ENCODE assay signal across 11 cellular contexts in the genomic region with DNA sequence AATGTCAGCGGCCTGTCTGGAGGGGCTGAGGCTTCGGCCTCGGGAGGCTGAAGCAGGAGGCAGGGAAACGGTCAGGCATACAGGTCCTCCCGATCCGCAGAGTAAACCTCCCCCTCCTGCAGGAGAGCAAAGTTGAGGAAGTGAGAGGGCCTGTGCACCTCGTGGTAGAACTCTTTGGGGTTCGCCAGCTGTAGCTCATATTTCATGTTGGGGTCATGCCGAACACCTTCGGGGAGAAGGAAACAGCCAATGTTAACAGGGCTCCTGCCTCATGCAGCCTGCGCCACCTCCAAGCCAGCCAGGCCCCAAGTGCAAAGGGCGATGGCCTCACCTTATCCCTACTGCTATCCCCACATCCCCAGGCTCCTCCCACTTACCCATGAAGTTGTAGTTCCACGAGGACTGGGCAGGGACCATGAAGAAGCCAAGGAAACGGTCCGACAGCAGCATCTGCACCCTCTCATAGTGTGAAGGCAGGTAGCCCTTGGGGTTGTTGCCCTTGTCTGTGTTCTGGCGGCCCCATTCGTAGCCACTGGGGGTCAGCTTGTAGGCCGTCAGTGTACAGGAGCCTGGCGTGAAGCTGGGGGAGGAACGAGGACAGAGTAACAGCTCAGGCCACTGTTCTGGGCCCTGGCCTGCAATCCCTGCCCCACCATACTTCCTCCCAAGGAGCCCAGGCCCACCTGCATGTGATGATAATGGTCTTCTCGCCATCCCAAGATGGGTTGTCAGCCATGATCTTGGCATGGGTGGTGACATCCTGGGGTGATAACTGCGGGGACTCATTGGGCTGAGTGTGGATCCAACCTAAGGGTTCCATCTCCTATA. TPM values are rescaled to one million over a fixed set of nuclear protein-coding genes. Genes with fewer than 3 reads are reported as not detected.
DNase-seq lines count a peak whose midpoint lies in the region; ATAC-seq, FAIRE-seq and TF ChIP-seq lines count a peak whose summit lies in the region.
"Had no signal": no experiment of that assay in that cellular context is flagged by ENCODE, and none has a peak within 500 bp of the region (broad histone marks: within the 10 kb centered on the region; RNA-seq: fewer than 3 reads in every experiment).

No MANE protein-coding gene starts in this region.

- H3K27me3 Mint-ChIP-seq in activated naive CD4-positive, alpha-beta T cell treated with anti-CD3 and anti-CD28 coated beads, Interleukin-2, amount 10 ng/mL, durations not matched to agents 7 days and 5 days = peaks cover 16% of the 10 kb centered on the region
- H3K27me3 Mint-ChIP-seq: natural killer cell treated with Interleukin-12 subunit alpha and Interleukin-12 subunit beta and Interleukin-15 and Interleukin-18, amount 100 ng/mL, for 72 hours had no signal

- TF ChIP-seq POLR2A in GM12878 (IDR thresholded peaks at IDR 0.05; ENCODE audit: low read depth, low read length) (peak; percentile 48; the same call in 1 of the 2 replicates), upper lobe of left lung (IDR thresholded peaks at IDR 0.05) (no peak)

- RAD21 ChIA-PET in GM12878 (lab: Charles Lee; ENCODE audit: unreplicated experiment) = no interaction called here

- no peak overlapping the region for H3K4me3 Mint-ChIP-seq in activated naive CD4-positive, alpha-beta T cell treated with anti-CD3 and anti-CD28 coated beads, Interleukin-2, amount 10 ng/mL, durations not matched to agents 7 days and 5 days

- peak overlapping the region; percentile 37 for H3K27ac Mint-ChIP-seq in activated naive CD4-positive, alpha-beta T cell treated with anti-CD3 and anti-CD28 coated beads, Interleukin-2, amount 10 ng/mL, durations not matched to agents 7 days and 5 days
- H3K27ac Mint-ChIP-seq: natural killer cell treated with Interleukin-12 subunit alpha and Interleukin-12 subunit beta and Interleukin-15 and Interleukin-18, amount 100 ng/mL, for 72 hours had no signal

- in situ Hi-C loops in GM12878 (cut with MboI) (no loop called here), KBM-7 (cut with MboI; ENCODE audit: low pct_unique_long_range_greater_than_20kb, low sequenced_read_pairs) (no loop called here)

- no peak overlapping the region for H3K9ac ChIP-seq in GM12878 (ENCODE audit: control insufficient read depth, insufficient read depth, low read length)

- no peak for DNase-seq in activated naive CD4-positive, alpha-beta T cell treated with anti-CD3 and anti-CD28 coated beads, Interleukin-2, amount 10 ng/mL, durations not matched to agents 7 days and 5 days
- no peak for DNase-seq in activated naive CD4-positive, alpha-beta T cell treated with anti-CD3 and anti-CD28 coated beads, Interleukin-2, amount 50 U/mL, for 16 hours
- no peak for DNase-seq in GM12878 (ENCODE audit: low read depth, low spot score)
- no peak for DNase-seq in lung (ENCODE audit: low spot score)
- DNase-seq in upper lobe of left lung = no peak
- DNase-seq in KBM-7 = no peak
- DNase-seq: ACHN, activated T-cell treated with anti-CD3 and anti-CD28 coated beads for 4 hours had no signal

- no peak overlapping the region for H2AFZ ChIP-seq in GM12878 (ENCODE audit: control insufficient read depth, low read depth, low read length)

- ATAC-seq in GM12878 (no peak), lung (ENCODE audit: insufficient read depth, low FRiP score) (no peak), upper lobe of left lung (ENCODE audit: low FRiP score in 2 of 2) (no peak), HG03342 (IDR thresholded peaks at IDR 0.05; ENCODE audit: unreplicated experiment) (no peak), HG02938 (IDR thresholded peaks at IDR 0.05; ENCODE audit: unreplicated experiment) (no peak)
- ATAC-seq: natural killer cell treated with Interleukin-12 subunit alpha and Interleukin-12 subunit beta and Interleukin-15 and Interleukin-18, amount 100 ng/mL, for 72 hours had no signal

- CTCF ChIA-PET in activated naive CD4-positive, alpha-beta T cell treated with anti-CD3 and anti-CD28 coated beads, Interleukin-2, amount 10 ng/mL, durations not matched to agents 7 days and 5 days (lab: Charles Lee) = interaction anchor here (1.0 to 1.9 kb wide), 2 partner anchors 18 to 77 kb away, joined by 3 to 7 read pairs; no protein-coding TSS in a partner anchor
- CTCF ChIA-PET in GM12878 (lab: Yijun Ruan, JAX) = interaction anchor here (2.1 kb wide), 1 partner anchor 19 kb away, joined by 11 read pairs; no protein-coding TSS in a partner anchor

- FAIRE-seq in GM12878 (lab: Jason Lieb, UNC) = no peak

- H3K36me3 ChIP-seq in GM12878 (ENCODE audit: control insufficient read depth in 2 of 2, insufficient read depth in 2 of 2, low read length in 1 of 2) (peaks cover 26 to 31% of the 10 kb centered on the region in 2 experiments), lung (ENCODE audit: control insufficient read depth in 2 of 2, insufficient read depth in 2 of 2, low read length in 2 of 2) (peaks cover 33 to 51% of the 10 kb centered on the region in 2 donors), upper lobe of left lung (peaks cover 41 to 59% (median 56%) of the 10 kb centered on the region in 4 donors)

- H3K4me3 ChIP-seq in GM12878 (no peak overlapping the region), lung (no peak overlapping the region), upper lobe of left lung (no peak overlapping the region)

- no peaks in the 10 kb centered on the region for H3K9me3 ChIP-seq in GM12878 (replicated peaks; ENCODE audit: control insufficient read depth, insufficient read depth, low read length)
- H3K9me3 ChIP-seq in lung (ENCODE audit: control insufficient read depth in 2 of 2, insufficient read depth in 1 of 2, low read length in 1 of 2) = no peaks in the 10 kb centered on the region
- no peaks in the 10 kb centered on the region for H3K9me3 ChIP-seq in upper lobe of left lung

- H3K9me3 Mint-ChIP-seq in activated naive CD4-positive, alpha-beta T cell treated with anti-CD3 and anti-CD28 coated beads, Interleukin-2, amount 10 ng/mL, durations not matched to agents 7 days and 5 days = no peaks in the 10 kb centered on the region
- H3K9me3 Mint-ChIP-seq: natural killer cell treated with Interleukin-12 subunit alpha and Interleukin-12 subunit beta and Interleukin-15 and Interleukin-18, amount 100 ng/mL, for 72 hours had no signal

- no peak for TF ChIP-seq RAD21 in GM12878 (IDR thresholded peaks at IDR 0.05; ENCODE audit: insufficient read depth, low read depth, low read length)

- H3K4me1 ChIP-seq in GM12878 (ENCODE audit: control insufficient read depth, insufficient read depth, low read length) (peaks cover 16% of the 10 kb centered on the region), lung (ENCODE audit: control insufficient read depth in 2 of 2, insufficient read depth in 2 of 2, low read length in 2 of 2) (peaks cover 3 to 18% of the 10 kb centered on the region in 2 donors), upper lobe of left lung (peaks cover 41 to 45% (median 44%) of the 10 kb centered on the region in 4 donors)

- H3K4me1 Mint-ChIP-seq in activated naive CD4-positive, alpha-beta T cell treated with anti-CD3 and anti-CD28 coated beads, Interleukin-2, amount 10 ng/mL, durations not matched to agents 7 days and 5 days = peaks cover 18% of the 10 kb centered on the region

- SMC1A ChIA-PET in GM12878 (lab: Charles Lee; ENCODE audit: uncharacterized antibody, unreplicated experiment) = interaction anchor here (2.5 kb wide), 1 partner anchor 77 kb away, joined by 15 read pairs; no protein-coding TSS in a partner anchor

- POLR2A ChIA-PET in GM12878 (lab: Charles Lee) = interaction anchor here (0.6 to 2.3 kb wide), 3 partner anchors 14 to 66 kb away, joined by 3 to 13 read pairs (median 4); no protein-coding TSS in a partner anchor

- intact Hi-C loops in GM12878 (cut with micrococcal nuclease; ENCODE audit: unreplicated experiment) = no loop called here

- no peak overlapping the region for H3K4me2 ChIP-seq in GM12878 (ENCODE audit: control insufficient read depth, insufficient read depth)

- H3K27ac ChIP-seq in GM12878 (ENCODE audit: control insufficient read depth, insufficient read depth) (no peak overlapping the region), lung (ENCODE audit: low read depth in 1 of 2, low read length in 1 of 2) (peak overlapping the region; percentile 35 to 99), upper lobe of left lung (peak overlapping the region; percentile 97 to 99 (median 98))

- BruUV-seq in GM12878 (replicated peaks; lab: Mats Ljungman, UMichigan) = TSS peak; percentile 73

- WGBS in GM12878 (ENCODE audit: insufficient coverage, insufficient replicate concordance, low lambda C conversion rate, missing lambda C conversion rate) = 86% methylated on average over 22 of the region's 22 CpGs
- WGBS in lung, 2 donors = 77 to 79% methylated on average over 22 of the region's 22 CpGs
- WGBS in upper lobe of left lung, 2 donors = 73 to 74% methylated on average over 19 to 21 of the region's 22 CpGs

- no peaks in the 10 kb centered on the region for H4K20me1 ChIP-seq in GM12878 (ENCODE audit: control insufficient read depth, insufficient read depth)

- H3K79me2 ChIP-seq in GM12878 (ENCODE audit: control insufficient read depth, insufficient read depth, low read length) = no peaks in the 10 kb centered on the region

- H3K27me3 ChIP-seq in GM12878 (replicated peaks in 1 of 2; ENCODE audit: control insufficient read depth in 2 of 2, insufficient read depth in 2 of 2, low read length in 1 of 2) = no peaks in the 10 kb centered on the region
- no peaks in the 10 kb centered on the region for H3K27me3 ChIP-seq in lung (ENCODE audit: control insufficient read depth, insufficient read depth)
- H3K27me3 ChIP-seq in upper lobe of left lung = no peaks in the 10 kb centered on the region

- no peak for TF ChIP-seq EP300 in GM12878 (IDR thresholded peaks at IDR 0.05; ENCODE audit: borderline replicate concordance in 1 of 2, control insufficient read depth in 1 of 2, low read depth in 2 of 2, low read length in 2 of 2)
- TF ChIP-seq EP300 in upper lobe of left lung (IDR thresholded peaks at IDR 0.05) = no peak

- TF ChIP-seq CTCF in GM12878 (IDR thresholded peaks at IDR 0.05 in 2 of 3, conservative IDR thresholded peaks at IDR 0.05 in 1 of 3; ENCODE audit: control insufficient read depth in 2 of 3, extremely low read depth in 1 of 3, insufficient read depth in 1 of 3, low read depth in 3 of 3, low read length in 3 of 3) = no peak
- no peak for TF ChIP-seq CTCF in lung (IDR thresholded peaks at IDR 0.05; ENCODE audit: control extremely low read depth, extremely low read depth)
- TF ChIP-seq CTCF in upper lobe of left lung (IDR thresholded peaks at IDR 0.05) = no peak

- peaks cover 38% of the 10 kb centered on the region for H3K36me3 Mint-ChIP-seq in activated naive CD4-positive, alpha-beta T cell treated with anti-CD3 and anti-CD28 coated beads, Interleukin-2, amount 10 ng/mL, durations not matched to agents 7 days and 5 days

RNA-seq across cellular contexts. Expression of a gene that starts 1.3 kb away (rescaled TPM):
- 2.9 and 5.4 TPM in 2 replicates for total RNA-seq in GM12878 (2013; cell fraction: nucleolus; rRNA removed)
- total RNA-seq in GM12878 (2014; rRNA removed) (5.3 and 6.0 TPM in 2 replicates), GM12878 (2014; rRNA removed; fragmentation: Illumina TruSeq; extraction: Trizol) (2.4 and 3.3 TPM in 2 replicates), GM12878 (2021) (3.5 and 4.2 TPM in 2 replicates), lung (10 to 100 TPM; 25.0 to 46.3 TPM), upper lobe of left lung (100 to 1,000 TPM in 2 of 6 donors, 10 to 100 TPM in 4; 43.7 to 192 (median 85.4) TPM)
- 0.72 TPM for polyA plus RNA-seq in GM12878 (2011; ENCODE audit: low read depth)
- polyA plus RNA-seq in GM12878 (2011; rRNA removed) (1.2 and 2.0 TPM in 2 replicates), GM12878 (2014; fragmentation: Illumina TruSeq; extraction: Trizol) (0.79 and 2.6 TPM in 2 replicates), GM12878 (2014; fragmentation: Nextera tagmentation; extraction: Ambion mirVana) (under 1 TPM in 1 of 2 experiments, not detected in 1; 0.60 TPM), GM12878 (2014; rRNA removed) (6.1 and 8.1 TPM in 2 replicates), GM12878 (2016; fragmentation: Nextera tagmentation; extraction: Ambion mirVana) (1 to 10 TPM; 2.2 to 3.5 TPM), lung (10 to 100 TPM; 23.1 to 39.8 TPM)
- polyA plus RNA-seq in GM12878 (2011; cell fraction: cytosol; rRNA removed) = 2.3 and 2.8 TPM in 2 replicates
- polyA plus RNA-seq in GM12878 (2011; cell fraction: nucleus; rRNA removed) = 5.5 and 7.1 TPM in 2 replicates
- polyA plus RNA-seq in GM12878 (2012) = 2.0 and 2.2 TPM in 2 replicates
- 0.80 and 0.88 TPM in 2 replicates for polyA minus RNA-seq in GM12878 (2011; rRNA and poly(A)+ RNA removed)
- polyA minus RNA-seq in GM12878 (2011; cell fraction: cytosol; rRNA and poly(A)+ RNA removed) = 1.4 and 2.0 TPM in 2 replicates
- polyA minus RNA-seq in GM12878 (2011; cell fraction: nucleus; rRNA and poly(A)+ RNA removed) = 1.5 and 3.4 TPM in 2 replicates

RNA-seq across cellular contexts. Expression of a gene that starts 5.4 kb away (rescaled TPM):
- total RNA-seq in GM12878 (2013; cell fraction: nucleolus; rRNA removed) = 3.1 and 5.3 TPM in 2 replicates
- total RNA-seq in GM12878 (2014; rRNA removed) (0.73 and 1.1 TPM in 2 replicates), GM12878 (2014; rRNA removed; fragmentation: Illumina TruSeq; extraction: Trizol) (0.40 and 0.51 TPM in 2 replicates), GM12878 (2021) (1.4 and 1.7 TPM in 2 replicates), lung (10 to 100 TPM; 34.2 to 39.7 TPM), upper lobe of left lung (10 to 100 TPM; 22.0 to 93.2 (median 55.5) TPM)
- 0.16 TPM for polyA plus RNA-seq in GM12878 (2011; ENCODE audit: low read depth)
- polyA plus RNA-seq in GM12878 (2011; rRNA removed) (0.27 and 0.45 TPM in 2 replicates), GM12878 (2014; fragmentation: Illumina TruSeq; extraction: Trizol) (0.26 TPM in 1 of 2 replicates, not detected in the other), GM12878 (2014; fragmentation: Nextera tagmentation; extraction: Ambion mirVana) (under 1 TPM; 0.10 to 0.15 TPM), GM12878 (2014; rRNA removed) (1.0 and 1.9 TPM in 2 replicates), GM12878 (2016; fragmentation: Nextera tagmentation; extraction: Ambion mirVana) (under 1 TPM; 0.33 to 0.54 TPM), lung (10 to 100 TPM; 17.1 to 24.5 TPM)
- polyA plus RNA-seq in GM12878 (2011; cell fraction: cytosol; rRNA removed) = 0.67 and 0.87 TPM in 2 replicates
- polyA plus RNA-seq in GM12878 (2011; cell fraction: nucleus; rRNA removed) = 2.6 and 3.5 TPM in 2 replicates
- 0.84 TPM in 2 replicates for polyA plus RNA-seq in GM12878 (2012)
- 0.15 and 0.52 TPM in 2 replicates for polyA minus RNA-seq in GM12878 (2011; rRNA and poly(A)+ RNA removed)
- 0.31 and 0.53 TPM in 2 replicates for polyA minus RNA-seq in GM12878 (2011; cell fraction: cytosol; rRNA and poly(A)+ RNA removed)
- polyA minus RNA-seq in GM12878 (2011; cell fraction: nucleus; rRNA and poly(A)+ RNA removed) = 0.77 and 0.85 TPM in 2 replicates

RNA-seq across cellular contexts. Expression of a gene that starts 22.3 kb away (rescaled TPM):
- total RNA-seq in GM12878 (2013; cell fraction: nucleolus; rRNA removed) = 26.0 and 27.2 TPM in 2 replicates
- total RNA-seq in GM12878 (2014; rRNA removed) (9.4 and 11.6 TPM in 2 replicates), GM12878 (2014; rRNA removed; fragmentation: Illumina TruSeq; extraction: Trizol) (3.5 and 4.7 TPM in 2 replicates), GM12878 (2021) (14.0 and 14.1 TPM in 2 replicates), lung (10 to 100 TPM; 47.9 to 89.2 TPM), upper lobe of left lung (10 to 100 TPM; 16.9 to 79.0 (median 49.2) TPM)
- 1.0 TPM for polyA plus RNA-seq in GM12878 (2011; ENCODE audit: low read depth)
- polyA plus RNA-seq in GM12878 (2011; rRNA removed) (1.7 and 2.9 TPM in 2 replicates), GM12878 (2014; fragmentation: Illumina TruSeq; extraction: Trizol) (1.6 and 3.9 TPM in 2 replicates), GM12878 (2014; fragmentation: Nextera tagmentation; extraction: Ambion mirVana) (under 1 TPM; 0.03 to 0.13 TPM), GM12878 (2014; rRNA removed) (12.3 and 12.6 TPM in 2 replicates), GM12878 (2016; fragmentation: Nextera tagmentation; extraction: Ambion mirVana) (1 to 10 TPM; 6.7 to 7.4 TPM), lung (100 to 1,000 TPM in 1 of 2 donors, 10 to 100 TPM in 1; 27.0 to 125 TPM)
- polyA plus RNA-seq in GM12878 (2011; cell fraction: cytosol; rRNA removed) = 4.9 and 6.0 TPM in 2 replicates
- 4.3 and 4.8 TPM in 2 replicates for polyA plus RNA-seq in GM12878 (2011; cell fraction: nucleus; rRNA removed)
- 3.8 and 3.9 TPM in 2 replicates for polyA plus RNA-seq in GM12878 (2012)
- polyA minus RNA-seq in GM12878 (2011; rRNA and poly(A)+ RNA removed) = 4.2 and 8.9 TPM in 2 replicates
- 2.5 and 6.4 TPM in 2 replicates for polyA minus RNA-seq in GM12878 (2011; cell fraction: cytosol; rRNA and poly(A)+ RNA removed)
- 3.9 and 6.9 TPM in 2 replicates for polyA minus RNA-seq in GM12878 (2011; cell fraction: nucleus; rRNA and poly(A)+ RNA removed)

RNA-seq across cellular contexts. Expression of a gene that starts 33.7 kb away (rescaled TPM):
- 308 and 355 TPM in 2 replicates for total RNA-seq in GM12878 (2013; cell fraction: nucleolus; rRNA removed)
- total RNA-seq in GM12878 (2014; rRNA removed) = 119 and 157 TPM in 2 replicates
- total RNA-seq in GM12878 (2014; rRNA removed; fragmentation: Illumina TruSeq; extraction: Trizol) = 75.0 and 77.2 TPM in 2 replicates
- total RNA-seq in GM12878 (2021) = 313 and 337 TPM in 2 replicates
- 951 TPM for polyA plus RNA-seq in GM12878 (2011; ENCODE audit: low read depth)
- polyA plus RNA-seq in GM12878 (2011; rRNA removed) = 45.4 and 156 TPM in 2 replicates
- polyA plus RNA-seq in GM12878 (2011; cell fraction: cytosol; rRNA removed) = 122 and 145 TPM in 2 replicates
- polyA plus RNA-seq in GM12878 (2011; cell fraction: nucleus; rRNA removed) = 325 and 335 TPM in 2 replicates
- 137 and 153 TPM in 2 replicates for polyA plus RNA-seq in GM12878 (2012)
- 193 and 227 TPM in 2 replicates for polyA plus RNA-seq in GM12878 (2014; fragmentation: Illumina TruSeq; extraction: Trizol)
- 100 to 1,000 TPM; 133 to 167 TPM for polyA plus RNA-seq in GM12878 (2014; fragmentation: Nextera tagmentation; extraction: Ambion mirVana)
- 123 and 163 TPM in 2 replicates for polyA plus RNA-seq in GM12878 (2014; rRNA removed)
- 100 to 1,000 TPM; 224 to 238 TPM for polyA plus RNA-seq in GM12878 (2016; fragmentation: Nextera tagmentation; extraction: Ambion mirVana)
- polyA minus RNA-seq in GM12878 (2011; rRNA and poly(A)+ RNA removed) = 229 and 378 TPM in 2 replicates
- polyA minus RNA-seq in GM12878 (2011; cell fraction: cytosol; rRNA and poly(A)+ RNA removed) = 198 and 260 TPM in 2 replicates
- polyA minus RNA-seq in GM12878 (2011; cell fraction: nucleus; rRNA and poly(A)+ RNA removed) = 124 and 187 TPM in 2 replicates
- 100 to 1,000 TPM; 208 to 277 TPM for total RNA-seq in lung
- 100 to 1,000 TPM in 1 of 2 donors, 10 to 100 TPM in 1; 97.2 to 114 TPM for polyA plus RNA-seq in lung
- total RNA-seq in upper lobe of left lung = 100 to 1,000 TPM; 173 to 283 (median 220) TPM

RNA-seq across cellular contexts. Expression of a gene that starts 59.2 kb away (rescaled TPM):
- total RNA-seq in GM12878 (2013; cell fraction: nucleolus; rRNA removed) = 0.06 and 0.17 TPM in 2 replicates
- total RNA-seq in GM12878 (2014; rRNA removed) (0.05 and 0.06 TPM in 2 replicates), GM12878 (2014; rRNA removed; fragmentation: Illumina TruSeq; extraction: Trizol) (0.04 and 0.05 TPM in 2 replicates), GM12878 (2021) (0.08 and 0.15 TPM in 2 replicates), lung (10 to 100 TPM; 13.3 to 16.1 TPM), upper lobe of left lung (10 to 100 TPM; 11.3 to 24.7 (median 14.9) TPM)
- 0.04 TPM for polyA plus RNA-seq in GM12878 (2011; ENCODE audit: low read depth)
- polyA plus RNA-seq in GM12878 (2011; rRNA removed) (0.01 and 0.03 TPM in 2 replicates), GM12878 (2014; fragmentation: Illumina TruSeq; extraction: Trizol) (0.06 TPM in 1 of 2 replicates, not detected in the other), GM12878 (2014; fragmentation: Nextera tagmentation; extraction: Ambion mirVana) (under 1 TPM; 0.02 TPM), GM12878 (2014; rRNA removed) (0.11 and 0.13 TPM in 2 replicates), GM12878 (2016; fragmentation: Nextera tagmentation; extraction: Ambion mirVana) (not detected), lung (1 to 10 TPM; 4.4 to 6.2 TPM)
- not detected in 2 replicates for polyA plus RNA-seq in GM12878 (2011; cell fraction: cytosol; rRNA removed)
- 0.03 and 0.04 TPM in 2 replicates for polyA plus RNA-seq in GM12878 (2011; cell fraction: nucleus; rRNA removed)
- 0.10 and 0.11 TPM in 2 replicates for polyA plus RNA-seq in GM12878 (2012)
- 0.05 and 0.07 TPM in 2 replicates for polyA minus RNA-seq in GM12878 (2011; rRNA and poly(A)+ RNA removed)
- polyA minus RNA-seq in GM12878 (2011; cell fraction: cytosol; rRNA and poly(A)+ RNA removed) = 0.21 TPM in 1 of 2 replicates, not detected in the other
- under 0.01 and 0.10 TPM in 2 replicates for polyA minus RNA-seq in GM12878 (2011; cell fraction: nucleus; rRNA and poly(A)+ RNA removed)
